ENCODE assay signal across 1 cellular context in genomic region chr15:77440378-77440999, GRCh38.
TF ChIP-seq lines count a peak whose summit lies in the region.

No MANE protein-coding gene starts in this region.

TF ChIP-seq in GM12878, 131 proteins besides CTCF, POLR2A, EP300 and RAD21 (continued from another document):
- no peak for TF ChIP-seq ZNF274 (IDR thresholded peaks at IDR 0.05; ENCODE audit: insufficient read depth, insufficient read length)
- TF ChIP-seq CBFB (IDR thresholded peaks at IDR 0.05; ENCODE audit: low read depth) = peak; percentile 76; the same call in 1 of the 2 replicates
- peak; percentile 80 for TF ChIP-seq MEF2B (IDR thresholded peaks at IDR 0.05; ENCODE audit: partially characterized antibody, poor library complexity, severe bottlenecking)
- TF ChIP-seq, protein P1, sequence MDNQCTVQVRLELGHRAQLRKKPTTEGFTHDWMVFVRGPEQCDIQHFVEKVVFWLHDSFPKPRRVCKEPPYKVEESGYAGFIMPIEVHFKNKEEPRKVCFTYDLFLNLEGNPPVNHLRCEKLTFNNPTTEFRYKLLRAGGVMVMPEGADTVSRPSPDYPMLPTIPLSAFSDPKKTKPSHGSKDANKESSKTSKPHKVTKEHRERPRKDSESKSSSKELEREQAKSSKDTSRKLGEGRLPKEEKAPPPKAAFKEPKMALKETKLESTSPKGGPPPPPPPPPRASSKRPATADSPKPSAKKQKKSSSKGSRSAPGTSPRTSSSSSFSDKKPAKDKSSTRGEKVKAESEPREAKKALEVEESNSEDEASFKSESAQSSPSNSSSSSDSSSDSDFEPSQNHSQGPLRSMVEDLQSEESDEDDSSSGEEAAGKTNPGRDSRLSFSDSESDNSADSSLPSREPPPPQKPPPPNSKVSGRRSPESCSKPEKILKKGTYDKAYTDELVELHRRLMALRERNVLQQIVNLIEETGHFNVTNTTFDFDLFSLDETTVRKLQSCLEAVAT (IDR thresholded peaks at IDR 0.05) = 0 out of 2 replicates have a peak, but pooled peaks have one; percentile 56
- TF ChIP-seq RB1 (IDR thresholded peaks at IDR 0.05; ENCODE audit: borderline replicate concordance) = no peak
- peak; percentile 51; the same call in 1 of the 2 replicates for TF ChIP-seq CREM (IDR thresholded peaks at IDR 0.05; ENCODE audit: low read depth)
TF ChIP-seq in GM12878: peak in this region for 24.
